In genomic region chr12:49130151-49131050, GRCh38 we compare ENCODE assay signal across 1 cellular context.
TF ChIP-seq lines count a peak whose summit lies in the region.

No MANE protein-coding gene starts in this region.

TF ChIP-seq in HepG2, 621 proteins besides CTCF, POLR2A, EP300 and RAD21 (continues in another document):
- TF ChIP-seq SMAD9 (CRISPR knock-in tag; IDR thresholded peaks at IDR 0.05): no peak; the same call in 1 of the 2 replicates
- TF ChIP-seq SMAD3 (CRISPR knock-in tag; IDR thresholded peaks at IDR 0.05): peak; percentile 81; the same call in 1 of the 2 replicates
- TF ChIP-seq BCL3 (CRISPR knock-in tag; IDR thresholded peaks at IDR 0.05): peak; percentile 75
- peak; percentile 94; the same call in 1 of the 2 replicates for TF ChIP-seq ZBTB42 (CRISPR knock-in tag; IDR thresholded peaks at IDR 0.05)
- TF ChIP-seq, protein P1, sequence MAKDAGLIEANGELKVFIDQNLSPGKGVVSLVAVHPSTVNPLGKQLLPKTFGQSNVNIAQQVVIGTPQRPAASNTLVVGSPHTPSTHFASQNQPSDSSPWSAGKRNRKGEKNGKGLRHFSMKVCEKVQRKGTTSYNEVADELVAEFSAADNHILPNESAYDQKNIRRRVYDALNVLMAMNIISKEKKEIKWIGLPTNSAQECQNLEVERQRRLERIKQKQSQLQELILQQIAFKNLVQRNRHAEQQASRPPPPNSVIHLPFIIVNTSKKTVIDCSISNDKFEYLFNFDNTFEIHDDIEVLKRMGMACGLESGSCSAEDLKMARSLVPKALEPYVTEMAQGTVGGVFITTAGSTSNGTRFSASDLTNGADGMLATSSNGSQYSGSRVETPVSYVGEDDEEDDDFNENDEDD (CRISPR knock-in tag; IDR thresholded peaks at IDR 0.05; ENCODE audit: borderline replicate concordance): peak; percentile 99
- no peak for TF ChIP-seq STAT6 (CRISPR knock-in tag; IDR thresholded peaks at IDR 0.05; ENCODE audit: borderline replicate concordance)
- TF ChIP-seq E2F5 (CRISPR knock-in tag; conservative IDR thresholded peaks at IDR 0.05): peak; percentile 95
- TF ChIP-seq TAF15 (IDR thresholded peaks at IDR 0.05; ENCODE audit: low read depth, low read length, poor library complexity, severe bottlenecking): peak; percentile 66
- peak; percentile 96; the same call in 1 of the 2 replicates for TF ChIP-seq ZNF569 (CRISPR knock-in tag; IDR thresholded peaks at IDR 0.05; ENCODE audit: borderline replicate concordance)
- no peak for TF ChIP-seq NR2F1 (CRISPR knock-in tag; IDR thresholded peaks at IDR 0.05)
- TF ChIP-seq ZFP82 (CRISPR knock-in tag; IDR thresholded peaks at IDR 0.05; ENCODE audit: borderline replicate concordance): peak; percentile 97
- TF ChIP-seq POLR2G (IDR thresholded peaks at IDR 0.05; ENCODE audit: low read depth, low read length): peak; percentile 18; the same call in 1 of the 2 replicates
- TF ChIP-seq ZNF33A (CRISPR knock-in tag; IDR thresholded peaks at IDR 0.05; ENCODE audit: borderline replicate concordance): peak; percentile 96
- TF ChIP-seq ZBTB43 (CRISPR knock-in tag; conservative IDR thresholded peaks at IDR 0.05): peak; percentile 35; the same call in 1 of the 2 replicates
- TF ChIP-seq ZNF431 (CRISPR knock-in tag; IDR thresholded peaks at IDR 0.05; ENCODE audit: borderline replicate concordance, low read depth): peak; percentile 89
- peak; percentile 89; the same call in 1 of the 2 replicates for TF ChIP-seq HBP1 (CRISPR knock-in tag; IDR thresholded peaks at IDR 0.05; ENCODE audit: low read depth)
- TF ChIP-seq ZNF776 (CRISPR knock-in tag; IDR thresholded peaks at IDR 0.05): peak; percentile 72
- TF ChIP-seq SP1 (IDR thresholded peaks at IDR 0.05): no peak
- peak; percentile 70 for TF ChIP-seq SP1 (CRISPR knock-in tag; IDR thresholded peaks at IDR 0.05)
- peak; percentile 54 for TF ChIP-seq CEBPG (CRISPR knock-in tag; IDR thresholded peaks at IDR 0.05)
- TF ChIP-seq ZNF710 (CRISPR knock-in tag; IDR thresholded peaks at IDR 0.05; ENCODE audit: borderline replicate concordance): peak; percentile 61; the same call in 1 of the 2 replicates
- TF ChIP-seq ZC3H4 (CRISPR knock-in tag; IDR thresholded peaks at IDR 0.05; ENCODE audit: borderline replicate concordance): peak; percentile 90; the same call in 1 of the 2 replicates
- 0 out of 2 replicates have a peak, but pooled peaks have one; percentile 91 for TF ChIP-seq FOXO4 (CRISPR knock-in tag; conservative IDR thresholded peaks at IDR 0.05)
- TF ChIP-seq, protein P2, sequence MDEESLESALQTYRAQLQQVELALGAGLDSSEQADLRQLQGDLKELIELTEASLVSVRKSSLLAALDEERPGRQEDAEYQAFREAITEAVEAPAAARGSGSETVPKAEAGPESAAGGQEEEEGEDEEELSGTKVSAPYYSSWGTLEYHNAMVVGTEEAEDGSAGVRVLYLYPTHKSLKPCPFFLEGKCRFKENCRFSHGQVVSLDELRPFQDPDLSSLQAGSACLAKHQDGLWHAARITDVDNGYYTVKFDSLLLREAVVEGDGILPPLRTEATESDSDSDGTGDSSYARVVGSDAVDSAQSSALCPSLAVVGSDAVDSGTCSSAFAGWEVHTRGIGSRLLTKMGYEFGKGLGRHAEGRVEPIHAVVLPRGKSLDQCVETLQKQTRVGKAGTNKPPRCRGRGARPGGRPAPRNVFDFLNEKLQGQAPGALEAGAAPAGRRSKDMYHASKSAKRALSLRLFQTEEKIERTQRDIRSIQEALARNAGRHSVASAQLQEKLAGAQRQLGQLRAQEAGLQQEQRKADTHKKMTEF (CRISPR knock-in tag; IDR thresholded peaks at IDR 0.05): peak; percentile 84
- TF ChIP-seq YEATS2 (CRISPR knock-in tag; IDR thresholded peaks at IDR 0.05; ENCODE audit: borderline replicate concordance): no peak; the same call in none of the 2 replicates
- TF ChIP-seq PAX8 (CRISPR knock-in tag; IDR thresholded peaks at IDR 0.05; ENCODE audit: borderline replicate concordance): no peak; the same call in 1 of the 2 replicates
- no peak; the same call in none of the 2 replicates for TF ChIP-seq BORCS8-MEF2B (CRISPR knock-in tag; IDR thresholded peaks at IDR 0.05)
- 0 out of 2 replicates have a peak, but pooled peaks have one; percentile 24 for TF ChIP-seq SALL2 (CRISPR knock-in tag; IDR thresholded peaks at IDR 0.05)
- TF ChIP-seq ZNF792 (CRISPR knock-in tag; IDR thresholded peaks at IDR 0.05): peak; percentile 50; the same call in 1 of the 2 replicates
- no peak for TF ChIP-seq TEAD2 (CRISPR knock-in tag; IDR thresholded peaks at IDR 0.05)
- peak; percentile 62 for TF ChIP-seq POLR2AphosphoS5 (IDR thresholded peaks at IDR 0.05; ENCODE audit: low read depth, low read length)
- TF ChIP-seq ZNF275 (CRISPR knock-in tag; IDR thresholded peaks at IDR 0.05; ENCODE audit: borderline replicate concordance): peak; percentile 26; the same call in 1 of the 2 replicates
- TF ChIP-seq SP5 (CRISPR knock-in tag; IDR thresholded peaks at IDR 0.05; ENCODE audit: borderline replicate concordance, low read depth): peak; percentile 89
- 0 out of 2 replicates have a peak, but pooled peaks have one; percentile 9 for TF ChIP-seq ZNF550 (CRISPR knock-in tag; IDR thresholded peaks at IDR 0.05; ENCODE audit: borderline replicate concordance)
- no peak; the same call in 1 of the 2 replicates for TF ChIP-seq NR2C2 (CRISPR knock-in tag; IDR thresholded peaks at IDR 0.05; ENCODE audit: borderline replicate concordance)
- TF ChIP-seq, protein P3, sequence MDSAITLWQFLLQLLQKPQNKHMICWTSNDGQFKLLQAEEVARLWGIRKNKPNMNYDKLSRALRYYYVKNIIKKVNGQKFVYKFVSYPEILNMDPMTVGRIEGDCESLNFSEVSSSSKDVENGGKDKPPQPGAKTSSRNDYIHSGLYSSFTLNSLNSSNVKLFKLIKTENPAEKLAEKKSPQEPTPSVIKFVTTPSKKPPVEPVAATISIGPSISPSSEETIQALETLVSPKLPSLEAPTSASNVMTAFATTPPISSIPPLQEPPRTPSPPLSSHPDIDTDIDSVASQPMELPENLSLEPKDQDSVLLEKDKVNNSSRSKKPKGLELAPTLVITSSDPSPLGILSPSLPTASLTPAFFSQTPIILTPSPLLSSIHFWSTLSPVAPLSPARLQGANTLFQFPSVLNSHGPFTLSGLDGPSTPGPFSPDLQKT (CRISPR knock-in tag; IDR thresholded peaks at IDR 0.05; ENCODE audit: borderline replicate concordance): no peak
- TF ChIP-seq GFI1 (CRISPR knock-in tag; IDR thresholded peaks at IDR 0.05; ENCODE audit: borderline replicate concordance): peak; percentile 85; the same call in 1 of the 2 replicates
- TF ChIP-seq ZKSCAN1 (IDR thresholded peaks at IDR 0.05; ENCODE audit: low read length): 0 out of 2 replicates have a peak, but pooled peaks have one; percentile 41
- TF ChIP-seq ZNF350 (CRISPR knock-in tag; IDR thresholded peaks at IDR 0.05; ENCODE audit: borderline replicate concordance, low read depth): peak; percentile 77
- TF ChIP-seq ZNF558 (CRISPR knock-in tag; IDR thresholded peaks at IDR 0.05; ENCODE audit: borderline replicate concordance): peak; percentile 52; the same call in 1 of the 2 replicates
- peak; percentile 14; the same call in 1 of the 2 replicates for TF ChIP-seq ZNF761 (CRISPR knock-in tag; conservative IDR thresholded peaks at IDR 0.05)
- 0 out of 2 replicates have a peak, but pooled peaks have one; percentile 12 for TF ChIP-seq IRF2 (CRISPR knock-in tag; IDR thresholded peaks at IDR 0.05)
